Comparison of ENCODE assay signal across 7 cellular contexts in the genomic region with DNA sequence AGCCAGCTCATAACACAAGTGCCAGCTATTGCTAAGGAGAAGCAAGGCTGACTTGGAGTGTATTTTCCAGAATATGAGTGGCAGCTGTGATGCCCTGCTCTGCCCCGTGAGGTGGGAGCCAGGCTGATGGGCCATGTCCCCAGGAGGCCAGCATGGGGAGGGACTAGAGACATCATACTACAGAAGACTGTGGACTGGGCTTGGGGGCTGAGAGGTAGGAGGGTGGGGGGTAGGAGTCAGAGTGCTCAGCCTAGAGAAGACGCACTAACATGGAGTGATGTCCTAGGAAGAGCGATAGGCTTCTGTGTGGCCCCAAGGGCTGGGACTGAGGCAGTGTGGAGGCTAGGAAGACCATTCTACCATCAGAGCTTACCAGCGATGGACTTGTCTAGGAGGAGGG.
"Had no signal": no experiment of that assay in that cellular context is flagged by ENCODE, and none has a peak within 500 bp of the region (broad histone marks: within the 10 kb centered on the region; RNA-seq: fewer than 3 reads in every experiment).

No MANE protein-coding gene starts in this region.

- H3K4me3 ChIP-seq: GM12878 had no signal

- DNase-seq: GDM1 had no signal

- FAIRE-seq: G401.6, GM12878, GM12891, GM12892, GM18507, GM19239 had no signal
